ENCODE assay signal across 11 cellular contexts in the genomic region with DNA sequence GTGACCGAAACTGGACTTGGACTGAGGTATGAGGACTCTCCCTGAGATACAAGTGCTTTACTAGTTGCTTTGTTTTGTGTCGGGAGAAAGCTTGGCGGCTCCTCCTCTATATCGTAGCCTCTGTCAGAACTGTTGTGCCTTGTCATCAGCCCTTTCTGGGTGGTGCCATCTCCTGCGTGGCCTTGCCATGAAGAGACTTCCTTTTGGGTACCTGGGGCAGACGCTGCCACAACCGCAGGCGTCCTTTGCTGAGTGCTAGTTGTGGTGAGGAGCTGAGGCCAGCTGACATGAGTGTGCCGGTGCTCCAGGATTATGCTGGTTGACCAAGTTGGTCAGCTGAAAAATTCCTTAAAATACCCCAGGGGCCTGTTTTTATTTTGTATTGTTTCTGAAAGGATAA.
A peak's percentile ranks its signal among the peaks of the same experiment; 100 is the strongest.
DNase-seq lines count a peak whose midpoint lies in the region; ATAC-seq and TF ChIP-seq lines count a peak whose summit lies in the region.
"Had no signal": no experiment of that assay in that cellular context is flagged by ENCODE, and none has a peak within 500 bp of the region (broad histone marks: within the 10 kb centered on the region; RNA-seq: fewer than 3 reads in every experiment).

No MANE protein-coding gene starts in this region.

- DNase-seq in activated B cell treated with CpG ODN at 0.5 μM for 24 hours (no peak), OCI-M2 (lab: John Stamatoyannopoulos, UW; ENCODE audit: unreplicated experiment) (no peak), cerebellum (ENCODE audit: low spot score) (no peak), GM20000 (ENCODE audit: low spot score) (no peak)
- peak; percentile 55 to 67 for DNase-seq in stimulated activated CD4-positive, alpha-beta T cell treated with anti-CD3 and anti-CD28 coated beads, Interleukin-2, amount 100 ng/mL, for 24 hours
- DNase-seq: DMS53, NCI-H1417 treated with DMSO at 0.1 percent for 48 hours had no signal

- no peaks in the 10 kb centered on the region for H3K36me3 Mint-ChIP-seq in activated B cell treated with CpG ODN at 0.5 μM for 24 hours (ENCODE audit: low read depth)
- H3K36me3 Mint-ChIP-seq in activated naive CD8-positive, alpha-beta T cell = peaks cover 10% of the 10 kb centered on the region
- H3K36me3 Mint-ChIP-seq: WTC11 had no signal

- TF ChIP-seq CTCF in activated B cell treated with CpG ODN at 0.5 μM for 24 hours (IDR thresholded peaks at IDR 0.05) = no peak
- no peak for TF ChIP-seq CTCF in GM20000 (IDR thresholded peaks at IDR 0.05; ENCODE audit: extremely low read depth, missing control alignments)

- intact Hi-C loops in activated B cell treated with CpG ODN at 0.5 μM for 24 hours (cut with micrococcal nuclease) = loop anchor here (1.0 to 2.0 kb wide), 2 partner anchors 9 to 16 kb away; no protein-coding TSS in a partner anchor

- peak; percentile 33 for ATAC-seq in GM21786 (IDR thresholded peaks at IDR 0.05; ENCODE audit: unreplicated experiment)
- ATAC-seq in activated B cell treated with CpG ODN at 0.5 μM for 24 hours (ENCODE audit: low read depth) = peak; percentile 83
- no peak for ATAC-seq in GM19452 (IDR thresholded peaks at IDR 0.05; ENCODE audit: unreplicated experiment)
- ATAC-seq: WTC11 had no signal

- no peaks in the 10 kb centered on the region for H3K27me3 Mint-ChIP-seq in activated B cell treated with CpG ODN at 0.5 μM for 24 hours
- H3K27me3 Mint-ChIP-seq in activated naive CD8-positive, alpha-beta T cell = no peaks in the 10 kb centered on the region

- POLR2A ChIA-PET in activated B cell treated with CpG ODN at 0.5 μM for 24 hours (lab: Charles Lee) = interaction anchor here (1.5 to 2.2 kb wide), 3 partner anchors 12 to 19 kb away, joined by 3 to 7 read pairs (median 7); no protein-coding TSS in a partner anchor

- peak overlapping the region; percentile 39 for H3K4me3 Mint-ChIP-seq in activated B cell treated with CpG ODN at 0.5 μM for 24 hours
- H3K4me3 Mint-ChIP-seq in activated naive CD8-positive, alpha-beta T cell = peak overlapping the region; percentile 92
- H3K4me3 Mint-ChIP-seq: WTC11 had no signal

- H3K4me1 Mint-ChIP-seq in activated B cell treated with CpG ODN at 0.5 μM for 24 hours = peaks cover 26% of the 10 kb centered on the region
- peaks cover 81% of the 10 kb centered on the region for H3K4me1 Mint-ChIP-seq in activated naive CD8-positive, alpha-beta T cell (ENCODE audit: low read depth)

- peak overlapping the region; percentile 64 for H3K27ac Mint-ChIP-seq in activated B cell treated with CpG ODN at 0.5 μM for 24 hours
- peak overlapping the region; percentile 100 for H3K27ac Mint-ChIP-seq in activated naive CD8-positive, alpha-beta T cell
- H3K27ac Mint-ChIP-seq: WTC11 had no signal

- H3K9me3 Mint-ChIP-seq in activated B cell treated with CpG ODN at 0.5 μM for 24 hours = no peaks in the 10 kb centered on the region
- H3K9me3 Mint-ChIP-seq in activated naive CD8-positive, alpha-beta T cell (ENCODE audit: low read depth) = peaks cover 7% of the 10 kb centered on the region

- CTCF ChIA-PET in activated B cell treated with CpG ODN at 0.5 μM for 24 hours (lab: Charles Lee) = no interaction called here

Comparison
In these comparisons a context has a peak if more than half of its experiments do, and no peak if none do; other contexts are left out.
1. DNase-seq: peak in stimulated activated CD4-positive, alpha-beta T cell treated with anti-CD3 and anti-CD28 coated beads, Interleukin-2, amount 100 ng/mL, for 24 hours (2 of 2); none in activated B cell treated with CpG ODN at 0.5 μM for 24 hours (single experiment), OCI-M2 (single experiment), cerebellum (single experiment) and GM20000 (single experiment).